In genomic region chr13:57843555-57843954, GRCh38 we compare ENCODE assay signal across 5 cellular contexts.
"Had no signal": no experiment of that assay in that cellular context is flagged by ENCODE, and none has a peak within 500 bp of the region (broad histone marks: within the 10 kb centered on the region; RNA-seq: fewer than 3 reads in every experiment).

No MANE protein-coding gene starts in this region.

- H3K4me3 ChIP-seq: GM23338, K562 had no signal

- DNase-seq: H9, HCEC 1CT, IMR-90 had no signal

- H2AFZ ChIP-seq: GM23338 had no signal

- H3K4me2 ChIP-seq: GM23338 had no signal
